Comparison of ENCODE assay signal across 9 cellular contexts in genomic region chr3:179921500-179921899, GRCh38.
A peak's percentile ranks its signal among the peaks of the same experiment; 100 is the strongest.
DNase-seq lines count a peak whose midpoint lies in the region; ATAC-seq lines count a peak whose summit lies in the region.
"Had no signal": no experiment of that assay in that cellular context is flagged by ENCODE, and none has a peak within 500 bp of the region (broad histone marks: within the 10 kb centered on the region; RNA-seq: fewer than 3 reads in every experiment).

No MANE protein-coding gene starts in this region.

- no peaks in the 10 kb centered on the region for H3K4me1 ChIP-seq in CD4-positive, alpha-beta memory T cell (ENCODE audit: insufficient read depth, low read length)
- H3K4me1 ChIP-seq: prostate gland had no signal

- no peaks in the 10 kb centered on the region for H3K36me3 Mint-ChIP-seq in activated CD8-positive, alpha-beta T cell treated with anti-CD3 and anti-CD28 coated beads, Interleukin-2, amount 10 ng/mL, durations not matched to agents 7 days and 5 days (ENCODE audit: low read depth)
- H3K36me3 Mint-ChIP-seq in CD4-positive, alpha-beta memory T cell: no peaks in the 10 kb centered on the region
- no peaks in the 10 kb centered on the region for H3K36me3 Mint-ChIP-seq in stimulated activated memory B cell treated with anti-CD40 and anti-IgM and Interleukin-4, amounts not matched to agents 10 μg/mL and 1 μg/mL and 100 μg/mL, for 72 hours

- CTCF ChIA-PET in activated CD8-positive, alpha-beta T cell treated with anti-CD3 and anti-CD28 coated beads, Interleukin-2, amount 10 ng/mL, durations not matched to agents 7 days and 5 days (lab: Charles Lee): interaction anchor here (1.1 kb wide), 1 partner anchor 8 kb away, joined by 5 read pairs; no protein-coding TSS in a partner anchor
- CTCF ChIA-PET in CD4-positive, alpha-beta memory T cell (lab: Charles Lee; ENCODE audit: partially characterized antibody): no interaction called here

- peak; percentile 50 for DNase-seq in midbrain (lab: John Stamatoyannopoulos, UW)
- DNase-seq in activated CD8-positive, alpha-beta T cell treated with anti-CD3 and anti-CD28 coated beads, Interleukin-2, amount 10 ng/mL, durations not matched to agents 7 days and 5 days: no peak
- no peak for DNase-seq in CD4-positive, alpha-beta memory T cell
- DNase-seq: WERI-Rb-1 had no signal

- peak; percentile 91 for ATAC-seq in GM18907 (IDR thresholded peaks at IDR 0.05; ENCODE audit: unreplicated experiment)
- ATAC-seq in GM21619 (IDR thresholded peaks at IDR 0.05; ENCODE audit: unreplicated experiment): peak; percentile 99
- peak; percentile 84 for ATAC-seq in HG03280 (IDR thresholded peaks at IDR 0.05; ENCODE audit: unreplicated experiment)
- ATAC-seq in activated CD8-positive, alpha-beta T cell treated with anti-CD3 and anti-CD28 coated beads, Interleukin-2, amount 10 ng/mL, durations not matched to agents 7 days and 5 days: no peak
- ATAC-seq in stimulated activated memory B cell treated with anti-CD40 and anti-IgM and Interleukin-4, amounts not matched to agents 10 μg/mL and 1 μg/mL and 100 μg/mL, for 72 hours: no peak

- no peaks in the 10 kb centered on the region for H3K4me1 Mint-ChIP-seq in activated CD8-positive, alpha-beta T cell treated with anti-CD3 and anti-CD28 coated beads, Interleukin-2, amount 10 ng/mL, durations not matched to agents 7 days and 5 days (ENCODE audit: low read depth)
- H3K4me1 Mint-ChIP-seq in CD4-positive, alpha-beta memory T cell: peaks cover 0 to 7% (median 1%) of the 10 kb centered on the region in 4 donors
- H3K4me1 Mint-ChIP-seq in stimulated activated memory B cell treated with anti-CD40 and anti-IgM and Interleukin-4, amounts not matched to agents 10 μg/mL and 1 μg/mL and 100 μg/mL, for 72 hours: no peaks in the 10 kb centered on the region

- no peak overlapping the region for H3K27ac Mint-ChIP-seq in activated CD8-positive, alpha-beta T cell treated with anti-CD3 and anti-CD28 coated beads, Interleukin-2, amount 10 ng/mL, durations not matched to agents 7 days and 5 days
- peak overlapping the region in 1 of 7 donors; percentile 32 for H3K27ac Mint-ChIP-seq in CD4-positive, alpha-beta memory T cell
- no peak overlapping the region for H3K27ac Mint-ChIP-seq in stimulated activated memory B cell treated with anti-CD40 and anti-IgM and Interleukin-4, amounts not matched to agents 10 μg/mL and 1 μg/mL and 100 μg/mL, for 72 hours

- no peaks in the 10 kb centered on the region for H3K27me3 ChIP-seq in CD4-positive, alpha-beta memory T cell (ENCODE audit: insufficient read depth, low read length)

- POLR2A ChIA-PET in activated CD8-positive, alpha-beta T cell treated with anti-CD3 and anti-CD28 coated beads, Interleukin-2, amount 10 ng/mL, durations not matched to agents 7 days and 5 days (lab: Charles Lee): no interaction called here
- POLR2A ChIA-PET in CD4-positive, alpha-beta memory T cell (lab: Charles Lee; ENCODE audit: partially characterized antibody): no interaction called here

- no peaks in the 10 kb centered on the region for H3K36me3 ChIP-seq in CD4-positive, alpha-beta memory T cell (ENCODE audit: insufficient read depth, low read length)
- H3K36me3 ChIP-seq: prostate gland, WERI-Rb-1 had no signal

- no peaks in the 10 kb centered on the region for H3K9me3 ChIP-seq in CD4-positive, alpha-beta memory T cell (ENCODE audit: control insufficient read depth in 1 of 2, low read length in 2 of 2)
- H3K9me3 ChIP-seq: prostate gland had no signal

- no peak overlapping the region for H3K4me3 ChIP-seq in CD4-positive, alpha-beta memory T cell (ENCODE audit: low read length in 2 of 2)
- H3K4me3 ChIP-seq: prostate gland had no signal

- intact Hi-C loops in CD4-positive, alpha-beta memory T cell (cut with micrococcal nuclease): no loop called here

- no peak overlapping the region for H3K4me3 Mint-ChIP-seq in activated CD8-positive, alpha-beta T cell treated with anti-CD3 and anti-CD28 coated beads, Interleukin-2, amount 10 ng/mL, durations not matched to agents 7 days and 5 days
- no peak overlapping the region for H3K4me3 Mint-ChIP-seq in CD4-positive, alpha-beta memory T cell
- no peak overlapping the region for H3K4me3 Mint-ChIP-seq in stimulated activated memory B cell treated with anti-CD40 and anti-IgM and Interleukin-4, amounts not matched to agents 10 μg/mL and 1 μg/mL and 100 μg/mL, for 72 hours

- no peaks in the 10 kb centered on the region for H3K9me3 Mint-ChIP-seq in activated CD8-positive, alpha-beta T cell treated with anti-CD3 and anti-CD28 coated beads, Interleukin-2, amount 10 ng/mL, durations not matched to agents 7 days and 5 days (ENCODE audit: insufficient read depth)
- no peaks in the 10 kb centered on the region for H3K9me3 Mint-ChIP-seq in CD4-positive, alpha-beta memory T cell
- H3K9me3 Mint-ChIP-seq in stimulated activated memory B cell treated with anti-CD40 and anti-IgM and Interleukin-4, amounts not matched to agents 10 μg/mL and 1 μg/mL and 100 μg/mL, for 72 hours: no peaks in the 10 kb centered on the region

- peaks cover 7% of the 10 kb centered on the region for H3K27me3 Mint-ChIP-seq in activated CD8-positive, alpha-beta T cell treated with anti-CD3 and anti-CD28 coated beads, Interleukin-2, amount 10 ng/mL, durations not matched to agents 7 days and 5 days (ENCODE audit: low read depth)
- H3K27me3 Mint-ChIP-seq in CD4-positive, alpha-beta memory T cell: peaks cover 10 to 12% of the 10 kb centered on the region in 2 donors
- H3K27me3 Mint-ChIP-seq in stimulated activated memory B cell treated with anti-CD40 and anti-IgM and Interleukin-4, amounts not matched to agents 10 μg/mL and 1 μg/mL and 100 μg/mL, for 72 hours: peaks cover 24% of the 10 kb centered on the region

- no peak overlapping the region for H3K27ac ChIP-seq in CD4-positive, alpha-beta memory T cell (ENCODE audit: low read depth, low read length)
- H3K27ac ChIP-seq: prostate gland, WERI-Rb-1 had no signal

Comparison
In these comparisons a context has a peak if more than half of its experiments do, and no peak if none do; other contexts are left out.
1. ATAC-seq: peak in GM18907 (single experiment), GM21619 (single experiment) and HG03280 (single experiment); none in activated CD8-positive, alpha-beta T cell treated with anti-CD3 and anti-CD28 coated beads, Interleukin-2, amount 10 ng/mL, durations not matched to agents 7 days and 5 days (single experiment) and stimulated activated memory B cell treated with anti-CD40 and anti-IgM and Interleukin-4, amounts not matched to agents 10 μg/mL and 1 μg/mL and 100 μg/mL, for 72 hours (single experiment).